Comparison of ENCODE assay signal across 7 cellular contexts in the genomic region with DNA sequence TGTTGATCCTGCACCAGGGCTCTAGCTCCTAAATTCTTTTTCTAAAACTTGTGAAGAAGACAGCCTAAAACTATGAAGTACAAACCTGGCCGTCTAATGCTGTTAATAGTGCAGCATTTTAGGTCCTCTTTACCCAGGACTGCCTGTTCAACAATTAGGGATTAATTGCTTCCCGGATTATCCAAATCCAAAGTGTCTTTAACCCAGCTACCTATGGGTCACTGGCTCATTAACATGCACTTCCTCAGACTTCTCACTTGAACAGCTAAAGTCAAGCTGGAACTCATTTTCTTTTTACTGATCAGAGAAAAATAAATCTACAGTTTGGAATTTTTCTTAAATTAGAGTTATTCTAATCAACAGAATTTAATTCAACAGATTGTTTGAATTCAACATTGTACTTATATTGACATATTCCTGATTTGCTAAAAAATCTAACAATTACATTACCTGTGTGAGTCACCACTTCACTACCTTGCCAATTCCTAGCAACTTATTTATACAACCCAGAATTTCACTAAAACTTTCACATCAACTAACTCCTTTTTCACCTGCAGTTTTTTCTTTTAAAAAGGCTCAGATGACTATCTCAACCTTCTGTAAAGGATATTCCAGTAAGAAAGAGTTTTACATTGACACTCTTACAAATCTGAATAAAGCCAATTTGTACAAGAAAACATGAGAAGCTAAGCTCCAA. TPM values are rescaled to one million over a fixed set of nuclear protein-coding genes. Genes with fewer than 3 reads are reported as not detected.
DNase-seq lines count a peak whose midpoint lies in the region; ATAC-seq, FAIRE-seq and TF ChIP-seq lines count a peak whose summit lies in the region.

No MANE protein-coding gene starts in this region.

- no peaks in the 10 kb centered on the region for H4K20me1 ChIP-seq in H9 (ENCODE audit: control insufficient read depth, insufficient read depth, insufficient read length)

- no peak overlapping the region for H3K4ac ChIP-seq in H9 (ENCODE audit: low read depth, low read length)

- H3K23me2 ChIP-seq in H9 (ENCODE audit: insufficient read length, low read depth, low read length, poor library complexity, severe bottlenecking): peaks cover 14% of the 10 kb centered on the region

- peak overlapping the region; percentile 98 for H3K4me3 ChIP-seq in fibroblast of villous mesenchyme (ENCODE audit: low read depth, low read length)
- H3K4me3 ChIP-seq in small intestine (ENCODE audit: low read depth in 1 of 2, low read length in 2 of 2): peak overlapping the region; percentile 22 to 40

- no peak overlapping the region for H3T11ph ChIP-seq in H9 (ENCODE audit: low read length)

- no peak for DNase-seq in H9
- DNase-seq in T-helper 17 cell: no peak
- DNase-seq in fibroblast of villous mesenchyme (ENCODE audit: low read depth): no peak
- DNase-seq in small intestine: no peak
- no peak for DNase-seq in DMS 273 (lab: John Stamatoyannopoulos, UW; ENCODE audit: unreplicated experiment)
- no peak for DNase-seq in NCI-H2081 treated with DMSO at 0.1 percent for 48 hours (lab: John Stamatoyannopoulos, UW)

- no peak overlapping the region for H3K14ac ChIP-seq in H9 (ENCODE audit: insufficient read depth, low read length)

- peaks cover 28 to 45% of the 10 kb centered on the region in 2 experiments for H3K4me1 Mint-ChIP-seq in H9
- peaks cover 55% of the 10 kb centered on the region for H3K4me1 Mint-ChIP-seq in T-helper 17 cell

- WGBS in H9 (ENCODE audit: extremely low coverage, insufficient read length, low lambda C conversion rate): no CpG with 5 or more reads among the region's 2 CpGs
- WGBS in small intestine, 3 donors: 4 to 6% (median 4%) methylated on average over 2 of the region's 2 CpGs

- H2BK5ac ChIP-seq in H9 (ENCODE audit: insufficient read length, low read length): no peak overlapping the region

- H3K18ac ChIP-seq in H9 (ENCODE audit: insufficient read length, low read depth, low read length): no peak overlapping the region

- peaks cover 2% of the 10 kb centered on the region; the same call in 1 of the 2 replicates for H3K27me3 Mint-ChIP-seq in H9 (ENCODE audit: low read depth)
- no peaks in the 10 kb centered on the region for H3K27me3 Mint-ChIP-seq in T-helper 17 cell

- H4K5ac ChIP-seq in H9 (ENCODE audit: insufficient read length, low read depth, low read length): no peak overlapping the region

- H3K27me3 ChIP-seq in H9 (ENCODE audit: insufficient read depth, low read length): no peaks in the 10 kb centered on the region
- H3K27me3 ChIP-seq in small intestine (ENCODE audit: control insufficient read depth in 2 of 2, insufficient read depth in 2 of 2, low read length in 2 of 2): no peaks in the 10 kb centered on the region

- H3K27ac ChIP-seq in H9 (ENCODE audit: insufficient read length, low read depth, low read length) (no peak overlapping the region), small intestine (ENCODE audit: low read depth in 1 of 2, low read length in 1 of 2) (peak overlapping the region in 1 of 2 donors; percentile 34)

- peak overlapping the region; percentile 95 for H3K9ac ChIP-seq in H9 (ENCODE audit: extremely low read depth, insufficient read length, low read length)

- H3K4me3 Mint-ChIP-seq in H9 (peak overlapping the region; percentile 92 to 96), T-helper 17 cell (peak overlapping the region; percentile 80)

- H2AK5ac ChIP-seq in H9 (ENCODE audit: insufficient read length, low read length): no peak overlapping the region

- no peak overlapping the region for H4K8ac ChIP-seq in H9 (replicated peaks; ENCODE audit: insufficient read length, low read depth, low read length)

- H3K27ac Mint-ChIP-seq in H9 (peak overlapping the region in 1 of 3 experiments; percentile 90; a peak in 3 of 7 replicates), T-helper 17 cell (peak overlapping the region; percentile 99)

- H3K36me3 Mint-ChIP-seq in H9 (ENCODE audit: insufficient read depth in 1 of 3, low read depth in 3 of 3): peaks cover 67 to 73% (median 73%) of the 10 kb centered on the region in 3 experiments
- peaks cover 12% of the 10 kb centered on the region for H3K36me3 Mint-ChIP-seq in T-helper 17 cell (ENCODE audit: low read depth)

- H3K9me3 Mint-ChIP-seq in H9: peaks cover 0 to 4% of the 10 kb centered on the region in 2 experiments; a peak in 2 of 5 replicates

- no peak overlapping the region for H2BK120ac ChIP-seq in H9 (ENCODE audit: low read depth, low read length, poor library complexity, severe bottlenecking)

- H3K4me1 ChIP-seq in H9 (ENCODE audit: insufficient read depth, low read length) (no peaks in the 10 kb centered on the region), small intestine (ENCODE audit: control insufficient read depth in 2 of 2, insufficient read depth in 1 of 2, low read depth in 1 of 2, low read length in 1 of 2) (peaks cover 4 to 7% of the 10 kb centered on the region in 2 donors)

- H3K79me2 ChIP-seq in H9 (ENCODE audit: insufficient read depth, low read length): peaks cover 44% of the 10 kb centered on the region

- H3K56ac ChIP-seq in H9 (ENCODE audit: insufficient read length, low read depth, low read length): no peak overlapping the region

- H2BK15ac ChIP-seq in H9 (ENCODE audit: low read depth, low read length): no peak overlapping the region

- TF ChIP-seq CTCF in H9 (conservative IDR thresholded peaks at IDR 0.05): no peak
- no peak for TF ChIP-seq CTCF in fibroblast of villous mesenchyme (IDR thresholded peaks at IDR 0.05; ENCODE audit: insufficient read depth, low read depth, low read length)

- no peak overlapping the region for H2BK20ac ChIP-seq in H9 (ENCODE audit: low read depth, low read length, poor library complexity, severe bottlenecking)

- H3K9me3 ChIP-seq in H9 (ENCODE audit: control insufficient read depth, low read depth, low read length): no peaks in the 10 kb centered on the region
- no peaks in the 10 kb centered on the region for H3K9me3 ChIP-seq in T-helper 17 cell (ENCODE audit: control insufficient read depth, low read length, poor library complexity, severe bottlenecking)
- no peaks in the 10 kb centered on the region for H3K9me3 ChIP-seq in small intestine (ENCODE audit: control insufficient read depth, low read depth)

- H2AFZ ChIP-seq in H9 (ENCODE audit: low read length): no peak overlapping the region

- H3K36me3 ChIP-seq in small intestine (ENCODE audit: control insufficient read depth in 2 of 2, insufficient read depth in 2 of 2, low read length in 2 of 2): peaks cover 8 to 22% of the 10 kb centered on the region in 2 donors

- H3K79me1 ChIP-seq in H9 (ENCODE audit: insufficient read depth, low read depth, low read length, poor library complexity, severe bottlenecking): peaks cover 3% of the 10 kb centered on the region

- H4K91ac ChIP-seq in H9 (ENCODE audit: insufficient read length, low read depth, low read length): no peak overlapping the region

- H3K23ac ChIP-seq in H9 (ENCODE audit: insufficient read length, low read depth, low read length): no peak overlapping the region

- H3K4me2 ChIP-seq in H9 (ENCODE audit: insufficient read depth, insufficient read length, low read length): peak overlapping the region; percentile 98

- no peak overlapping the region for H2BK12ac ChIP-seq in H9 (ENCODE audit: insufficient read length, low read depth, low read length)

- ATAC-seq in T-helper 17 cell: no peak
- no peak for ATAC-seq in HG03025 (IDR thresholded peaks at IDR 0.05; ENCODE audit: low FRiP score, unreplicated experiment)

- no peak for FAIRE-seq in small intestine (lab: Jason Lieb, UNC)

RNA-seq across cellular contexts. Expression of gene HNRNPU, which starts 3.3 kb away (rescaled TPM):
- total RNA-seq in H9 (2021) (651 and 657 TPM in 2 replicates), T-helper 17 cell (100 to 1,000 TPM; 440 to 563 TPM), fibroblast of villous mesenchyme (209 and 324 TPM in 2 replicates)
- polyA plus RNA-seq in small intestine: 100 to 1,000 TPM in 2 of 3 donors, 10 to 100 TPM in 1; 84.8 to 194 (median 109) TPM

RNA-seq across cellular contexts. Expression of gene COX20, which starts 25.6 kb away (rescaled TPM):
- total RNA-seq in H9 (2021): 38.0 and 39.2 TPM in 2 replicates
- 10 to 100 TPM; 24.4 to 24.8 TPM for total RNA-seq in T-helper 17 cell
- 31.6 and 32.8 TPM in 2 replicates for total RNA-seq in fibroblast of villous mesenchyme
- 10 to 100 TPM; 37.1 to 66.9 (median 47.8) TPM for polyA plus RNA-seq in small intestine
